ENCODE assay signal across 9 cellular contexts in genomic region chr7:2641406-2642393, GRCh38. TPM values are rescaled to one million over a fixed set of nuclear protein-coding genes. Genes with fewer than 3 reads are reported as not detected.
A peak's percentile ranks its signal among the peaks of the same experiment; 100 is the strongest.
DNase-seq lines count a peak whose midpoint lies in the region; ATAC-seq, FAIRE-seq and TF ChIP-seq lines count a peak whose summit lies in the region.
"Had no signal": no experiment of that assay in that cellular context is flagged by ENCODE, and none has a peak within 500 bp of the region (broad histone marks: within the 10 kb centered on the region; RNA-seq: fewer than 3 reads in every experiment).

No MANE protein-coding gene starts in this region.

- no peaks in the 10 kb centered on the region for H3K4me1 Mint-ChIP-seq in Calu3 (ENCODE audit: low read depth, unreplicated experiment)

- no peak for TF ChIP-seq CTCF in DOHH2 (IDR thresholded peaks at IDR 0.05; ENCODE audit: low read depth, low read length, poor library complexity, severe bottlenecking)
- no peak for TF ChIP-seq CTCF in neutrophil (IDR thresholded peaks at IDR 0.05)
- TF ChIP-seq CTCF in Calu3 (IDR thresholded peaks at IDR 0.05; ENCODE audit: unreplicated experiment): no peak

- no TSS peak for BruUV-seq in Calu3 (replicated peaks; lab: Mats Ljungman, UMichigan)

- no peak for FAIRE-seq in frontal cortex (lab: Jason Lieb, UNC)
- FAIRE-seq: islet of Langerhans had no signal

- no peaks in the 10 kb centered on the region for H3K9me2 ChIP-seq in DOHH2 (replicated peaks; ENCODE audit: control insufficient read depth, low read length)

- CTCF ChIA-PET in Calu3 (lab: Charles Lee): interaction anchor here (0.7 kb wide), 1 partner anchor 27 kb away, joined by 5 read pairs; no protein-coding TSS in a partner anchor

- H3K9me3 Mint-ChIP-seq in Calu3 (ENCODE audit: low read depth, unreplicated experiment): no peaks in the 10 kb centered on the region

- H3K27me3 ChIP-seq in DOHH2 (ENCODE audit: control insufficient read depth, low read length) (no peaks in the 10 kb centered on the region), neutrophil (no peaks in the 10 kb centered on the region)

- no peaks in the 10 kb centered on the region for H3K27me3 Mint-ChIP-seq in Calu3 (ENCODE audit: unreplicated experiment)

- no peaks in the 10 kb centered on the region for H3K9me3 ChIP-seq in DOHH2 (ENCODE audit: control insufficient read depth, insufficient read depth, low read length)
- H3K9me3 ChIP-seq in neutrophil: no peaks in the 10 kb centered on the region

- peak overlapping the region; percentile 75 for H3K4me2 ChIP-seq in DOHH2 (ENCODE audit: low read length)

- H3K4me3 Mint-ChIP-seq in Calu3 (ENCODE audit: low read depth, unreplicated experiment): no peak overlapping the region

- H3K36me3 ChIP-seq in DOHH2 (ENCODE audit: control insufficient read depth, low read length) (no peaks in the 10 kb centered on the region), neutrophil (no peaks in the 10 kb centered on the region)

- H3K4me3 ChIP-seq in DOHH2 (ENCODE audit: low read length) (peak overlapping the region; percentile 53), neutrophil (ENCODE audit: low read depth in 1 of 2, low read length in 1 of 2) (peak overlapping the region; percentile 28 to 50)

- ATAC-seq in HG02884 (IDR thresholded peaks at IDR 0.05; ENCODE audit: unreplicated experiment): peak; percentile 46
- ATAC-seq in GM18520 (IDR thresholded peaks at IDR 0.05; ENCODE audit: unreplicated experiment): no peak

- no peaks in the 10 kb centered on the region for H4K20me1 ChIP-seq in DOHH2 (ENCODE audit: control insufficient read depth, insufficient read depth, low read depth, low read length)

- peaks cover 30% of the 10 kb centered on the region for H3K36me3 Mint-ChIP-seq in Calu3 (ENCODE audit: insufficient read depth, unreplicated experiment)

- H3K27ac ChIP-seq in DOHH2 (ENCODE audit: low read depth, low read length) (peak overlapping the region; percentile 48), neutrophil (peak overlapping the region; percentile 71)

- H3K79me2 ChIP-seq in DOHH2 (ENCODE audit: control insufficient read depth, low read length): no peaks in the 10 kb centered on the region

- peaks cover 4% of the 10 kb centered on the region for H3F3A ChIP-seq in DOHH2 (ENCODE audit: control insufficient read depth, insufficient read depth)

- H3K4me1 ChIP-seq in DOHH2 (ENCODE audit: control insufficient read depth, low read length) (peaks cover 75% of the 10 kb centered on the region), neutrophil (ENCODE audit: control insufficient read depth in 1 of 2, insufficient read depth in 1 of 2, low read depth in 1 of 2, low read length in 1 of 2) (peaks cover 53 to 60% of the 10 kb centered on the region in 2 experiments)

- intact Hi-C loops in Calu3 (cut with micrococcal nuclease; ENCODE audit: unreplicated experiment): no loop called here

- no peak overlapping the region for H3K27ac Mint-ChIP-seq in Calu3 (ENCODE audit: unreplicated experiment)

- DNase-seq in UCSD-AML1 (lab: John Stamatoyannopoulos, UW; ENCODE audit: unreplicated experiment) (peak; percentile 26), frontal cortex (ENCODE audit: low spot score in 2 of 2) (peak; percentile 70 to 78), Calu3 (no peak), SIG-M5 treated with dmso at 0.1 percent for 504 hours (lab: John Stamatoyannopoulos, UW; ENCODE audit: unreplicated experiment) (no peak)

RNA-seq across cellular contexts. Expression of gene TTYH3, which starts 9.9 kb away (rescaled TPM):
- total RNA-seq in frontal cortex: 29.3 TPM
- 167 and 187 TPM in 2 replicates for total RNA-seq in Calu3 (2022)

RNA-seq across cellular contexts. Expression of gene AMZ1, which starts 46.3 kb away (rescaled TPM):
- total RNA-seq in frontal cortex: 1.6 TPM
- total RNA-seq in Calu3 (2022): 0.12 and 0.44 TPM in 2 replicates

Comparison
In these comparisons a context has a peak if more than half of its experiments do, and no peak if none do; other contexts are left out.
1. DNase-seq: peak in UCSD-AML1 (single experiment) and frontal cortex (2 of 2); none in Calu3 (single experiment) and SIG-M5 treated with dmso at 0.1 percent for 504 hours (single experiment).